14 cellular contexts compared by ENCODE assay signal in genomic region chr6:95095855-95096254, GRCh38.
DNase-seq lines count a peak whose midpoint lies in the region; ATAC-seq, FAIRE-seq and TF ChIP-seq lines count a peak whose summit lies in the region.
"Had no signal": no experiment of that assay in that cellular context is flagged by ENCODE, and none has a peak within 500 bp of the region (broad histone marks: within the 10 kb centered on the region; RNA-seq: fewer than 3 reads in every experiment).

No MANE protein-coding gene starts in this region.

- H3K4me1 ChIP-seq in liver (ENCODE audit: control insufficient read depth in 4 of 4, insufficient read depth in 4 of 4, low read length in 3 of 4) (peaks cover 0 to 12% (median 8%) of the 10 kb centered on the region in 4 donors), HepG2 (ENCODE audit: insufficient read depth, low read length) (no peaks in the 10 kb centered on the region), gastroesophageal sphincter (no peaks in the 10 kb centered on the region)
- H3K4me1 ChIP-seq: BLaER1 treated with 17β-estradiol and CSF1 and Interleukin-3, amounts not matched to agents 10 nM and 100 nM; HAP-1 had no signal

- TF ChIP-seq EP300 in HepG2 (IDR thresholded peaks at IDR 0.05; ENCODE audit: low read depth in 2 of 2, low read length in 2 of 2) (no peak), HepG2 (CRISPR knock-in tag; IDR thresholded peaks at IDR 0.05; ENCODE audit: borderline replicate concordance) (no peak), gastroesophageal sphincter (IDR thresholded peaks at IDR 0.05) (no peak)

- TF ChIP-seq RAD21 in liver (IDR thresholded peaks at IDR 0.05) (no peak), HepG2 (CRISPR knock-in tag; IDR thresholded peaks at IDR 0.05) (no peak)

- BruUV-seq in HepG2 (replicated peaks; lab: Mats Ljungman, UMichigan): no TSS peak

- H3K27me3 ChIP-seq in liver (ENCODE audit: control insufficient read depth in 4 of 4, insufficient read depth in 4 of 4, low read length in 3 of 4) (no peaks in the 10 kb centered on the region), HepG2 (ENCODE audit: control insufficient read depth in 1 of 2, insufficient read depth in 2 of 2, low read length in 2 of 2) (no peaks in the 10 kb centered on the region), gastroesophageal sphincter (peaks cover 10% of the 10 kb centered on the region)
- H3K27me3 ChIP-seq: BLaER1 treated with 17β-estradiol and CSF1 and Interleukin-3, amounts not matched to agents 10 nM and 100 nM had no signal

- H3K4me3 ChIP-seq in liver (ENCODE audit: low read depth in 1 of 3, low read length in 3 of 3) (no peak overlapping the region), HepG2 (replicated peaks in 1 of 3; ENCODE audit: insufficient read depth in 1 of 3, low read depth in 2 of 3, low read length in 3 of 3) (no peak overlapping the region), gastroesophageal sphincter (no peak overlapping the region)
- H3K4me3 ChIP-seq: BLaER1 treated with 17β-estradiol and CSF1 and Interleukin-3, amounts not matched to agents 10 nM and 100 nM; HAP-1 had no signal

- H3K9me3 ChIP-seq in liver (ENCODE audit: control insufficient read depth in 4 of 4, low read length in 3 of 4): no peaks in the 10 kb centered on the region
- no peaks in the 10 kb centered on the region for H3K9me3 ChIP-seq in HepG2 (ENCODE audit: low read length)
- H3K9me3 ChIP-seq in gastroesophageal sphincter: no peaks in the 10 kb centered on the region
- H3K9me3 ChIP-seq: BLaER1 treated with 17β-estradiol and CSF1 and Interleukin-3, amounts not matched to agents 10 nM and 100 nM; HAP-1 had no signal

- intact Hi-C loops in HepG2 (cut with micrococcal nuclease; ENCODE audit: unreplicated experiment): no loop called here

- H3K9ac ChIP-seq in liver (ENCODE audit: low read depth in 1 of 2, low read length in 2 of 2) (peak overlapping the region in 1 of 2 donors; percentile 43), HepG2 (ENCODE audit: insufficient read depth, low read depth, low read length) (no peak overlapping the region)
- H3K9ac ChIP-seq: BLaER1 treated with 17β-estradiol and CSF1 and Interleukin-3, amounts not matched to agents 10 nM and 100 nM had no signal

- H4K20me1 ChIP-seq in HepG2 (ENCODE audit: insufficient read depth, low read length): no peaks in the 10 kb centered on the region
- H4K20me1 ChIP-seq: BLaER1 treated with 17β-estradiol and CSF1 and Interleukin-3, amounts not matched to agents 10 nM and 100 nM had no signal

- in situ Hi-C loops in HepG2 (cut with HindIII; ENCODE audit: extremely low pct_ligation_motif_present, low pct_unique_long_range_greater_than_20kb): no loop called here

- WGBS in liver: 38% methylated on average over 2 of the region's 2 CpGs
- 2% methylated on average over 2 of the region's 2 CpGs for whole genome bisulfite sequencing in HepG2 (ENCODE audit: low lambda C conversion rate)
- WGBS in gastroesophageal sphincter (ENCODE audit: low coverage in 1 of 2), 2 donors: 76 to 86% methylated on average over 2 of the region's 2 CpGs

- H3K36me3 ChIP-seq in liver (ENCODE audit: control insufficient read depth in 4 of 4, insufficient read depth in 3 of 4, low read depth in 1 of 4, low read length in 3 of 4) (no peaks in the 10 kb centered on the region), HepG2 (replicated peaks in 1 of 2; ENCODE audit: control insufficient read depth in 1 of 2, insufficient read depth in 2 of 2, low read length in 2 of 2) (no peaks in the 10 kb centered on the region), gastroesophageal sphincter (no peaks in the 10 kb centered on the region)
- H3K36me3 ChIP-seq: BLaER1 treated with 17β-estradiol and CSF1 and Interleukin-3, amounts not matched to agents 10 nM and 100 nM; HAP-1 had no signal

- CTCF ChIA-PET in HepG2 (lab: Yijun Ruan, JAX; ENCODE audit: low intra/inter-chr PET ratio, low total read pairs): no interaction called here

- no peak for FAIRE-seq in HepG2 (lab: Jason Lieb, UNC)
- FAIRE-seq: G401.6, GM12891, GM19239 had no signal

- H3K27ac ChIP-seq in liver (ENCODE audit: low read depth in 1 of 2, low read length in 2 of 2) (peak overlapping the region; percentile 28 to 69), HepG2 (ENCODE audit: extremely low read length, insufficient read depth, low read length) (no peak overlapping the region), gastroesophageal sphincter (no peak overlapping the region)
- H3K27ac ChIP-seq: BLaER1 treated with 17β-estradiol and CSF1 and Interleukin-3, amounts not matched to agents 10 nM and 100 nM had no signal

- TF ChIP-seq POLR2A in HepG2 (IDR thresholded peaks at IDR 0.05; ENCODE audit: insufficient read depth in 1 of 2, low read depth in 2 of 2, low read length in 2 of 2) (no peak), gastroesophageal sphincter (IDR thresholded peaks at IDR 0.05) (no peak)

- no peak for ATAC-seq in HepG2
- peak; percentile 68 for ATAC-seq in left lobe of liver
- ATAC-seq in gastroesophageal sphincter: no peak
- ATAC-seq: CD8-positive, alpha-beta T cell had no signal

- no peak for TF ChIP-seq CTCF in liver (IDR thresholded peaks at IDR 0.05; ENCODE audit: low read depth, low read length, missing input control)
- TF ChIP-seq CTCF in HepG2 (CRISPR knock-in tag; IDR thresholded peaks at IDR 0.05): no peak
- TF ChIP-seq CTCF in gastroesophageal sphincter (IDR thresholded peaks at IDR 0.05): no peak

- POLR2A ChIA-PET in HepG2 (lab: Yijun Ruan, JAX): no interaction called here

- no peaks in the 10 kb centered on the region for H3K79me2 ChIP-seq in HepG2 (ENCODE audit: insufficient read depth, low read length)

- H2AFZ ChIP-seq in HepG2 (ENCODE audit: low read length): no peak overlapping the region

- no peak for DNase-seq in HepG2 (ENCODE audit: low spot score)
- DNase-seq in SW480 (ENCODE audit: low spot score): peak; percentile 59
- no peak for DNase-seq in left lobe of liver (ENCODE audit: low spot score)
- DNase-seq in germinal center (ENCODE audit: low spot score): no peak
- no peak for DNase-seq in NCI-H1930 (lab: John Stamatoyannopoulos, UW)
- DNase-seq: Calu3; CD8-positive, alpha-beta T cell had no signal

- no peak overlapping the region for H3K4me2 ChIP-seq in HepG2 (ENCODE audit: low read depth, low read length)
- H3K4me2 ChIP-seq: BLaER1 treated with 17β-estradiol and CSF1 and Interleukin-3, amounts not matched to agents 10 nM and 100 nM had no signal

TF ChIP-seq in liver, 16 proteins besides CTCF, POLR2A, EP300 and RAD21 (continues in another document):
- no peak for TF ChIP-seq REST (IDR thresholded peaks at IDR 0.05)
- peak in 1 of 2 donors; percentile 44 for TF ChIP-seq HNF4A (conservative IDR thresholded peaks at IDR 0.05)

TF ChIP-seq in HepG2, 621 proteins besides CTCF, POLR2A, EP300 and RAD21:
- TF ChIP-seq ZNF256 (CRISPR knock-in tag; conservative IDR thresholded peaks at IDR 0.05): no peak
TF ChIP-seq in HepG2: peak in this region for 0.

Comparison
In these comparisons a context has a peak if more than half of its experiments do, and no peak if none do; other contexts are left out.
1. H3K27ac ChIP-seq: peak in liver (2 of 2); none in HepG2 (single experiment) and gastroesophageal sphincter (0 of 4).